Comparison of ENCODE assay signal across 24 cellular contexts in genomic region chr2:219698684-219699439, GRCh38.
DNase-seq lines count a peak whose midpoint lies in the region; ATAC-seq and TF ChIP-seq lines count a peak whose summit lies in the region.
"Had no signal": no experiment of that assay in that cellular context is flagged by ENCODE, and none has a peak within 500 bp of the region (broad histone marks: within the 10 kb centered on the region; RNA-seq: fewer than 3 reads in every experiment).

No MANE protein-coding gene starts in this region.

- H3K27ac Mint-ChIP-seq in CD14-positive monocyte, result no peak overlapping the region
- no peak overlapping the region for H3K27ac Mint-ChIP-seq in activated naive CD8-positive, alpha-beta T cell treated with anti-CD3 and anti-CD28 coated beads, Interleukin-2, amount 50 U/mL, for 24 hours
- H3K27ac Mint-ChIP-seq: activated naive CD4-positive, alpha-beta T cell treated with anti-CD3 and anti-CD28 coated beads, Interleukin-2, amount 50 U/mL, for 24 hours; CD8-positive, alpha-beta T cell; endodermal cell; type B pancreatic cell had no signal

- no peaks in the 10 kb centered on the region for H3K9me3 Mint-ChIP-seq in CD14-positive monocyte
- no peaks in the 10 kb centered on the region for H3K9me3 Mint-ChIP-seq in activated naive CD8-positive, alpha-beta T cell treated with anti-CD3 and anti-CD28 coated beads, Interleukin-2, amount 50 U/mL, for 24 hours
- H3K9me3 Mint-ChIP-seq: activated naive CD4-positive, alpha-beta T cell treated with anti-CD3 and anti-CD28 coated beads, Interleukin-2, amount 50 U/mL, for 24 hours; CD8-positive, alpha-beta T cell; endodermal cell; type B pancreatic cell had no signal

- no peak overlapping the region for H3K4me3 Mint-ChIP-seq in CD14-positive monocyte
- no peak overlapping the region for H3K4me3 Mint-ChIP-seq in activated naive CD8-positive, alpha-beta T cell treated with anti-CD3 and anti-CD28 coated beads, Interleukin-2, amount 50 U/mL, for 24 hours
- H3K4me3 Mint-ChIP-seq: activated naive CD4-positive, alpha-beta T cell treated with anti-CD3 and anti-CD28 coated beads, Interleukin-2, amount 50 U/mL, for 24 hours; CD8-positive, alpha-beta T cell; endodermal cell; type B pancreatic cell had no signal

- 27 to 36% methylated on average over 15 of the region's 15 CpGs for WGBS in esophagus squamous epithelium, 2 donors

- no peak overlapping the region for H3K9ac ChIP-seq in SK-N-MC (ENCODE audit: insufficient read length)

- no peaks in the 10 kb centered on the region for H3K36me3 Mint-ChIP-seq in CD14-positive monocyte
- no peaks in the 10 kb centered on the region for H3K36me3 Mint-ChIP-seq in activated naive CD8-positive, alpha-beta T cell treated with anti-CD3 and anti-CD28 coated beads, Interleukin-2, amount 50 U/mL, for 24 hours (ENCODE audit: low read depth)
- H3K36me3 Mint-ChIP-seq: activated naive CD4-positive, alpha-beta T cell treated with anti-CD3 and anti-CD28 coated beads, Interleukin-2, amount 50 U/mL, for 24 hours; CD8-positive, alpha-beta T cell; type B pancreatic cell had no signal

- peak; percentile 64 for DNase-seq in DMS79 (lab: John Stamatoyannopoulos, UW)
- DNase-seq in Jurkat, Clone E6-1 (ENCODE audit: low read depth, low spot score), result peak; percentile 63
- peak; percentile 16 for DNase-seq in SK-N-MC (ENCODE audit: low read depth, low spot score)
- no peak for DNase-seq in esophagus squamous epithelium (lab: John Stamatoyannopoulos, UW)
- no peak for DNase-seq in ureter (ENCODE audit: low spot score)
- no peak for DNase-seq in CD14-positive monocyte (ENCODE audit: low spot score)
- no peak for DNase-seq in activated naive CD8-positive, alpha-beta T cell treated with anti-CD3 and anti-CD28 coated beads, Interleukin-2, amount 50 U/mL, for 24 hours
- DNase-seq in NCI-H2107 (lab: John Stamatoyannopoulos, UW), result no peak
- DNase-seq: activated CD8-positive, alpha-beta memory T cell treated with anti-CD3 and anti-CD28 coated beads for 24 hours; activated T-cell treated with anti-CD3 and anti-CD28 coated beads, Interleukin-2, amount 50 U/mL, for 48 hours; CD8-positive, alpha-beta T cell; endodermal cell; HCEC 1CT; Kasumi-1; NCI-H1436; NCI-H2227 treated with DMSO at 0.1 percent for 48 hours; spleen; stimulated activated CD4-positive, alpha-beta T cell treated with anti-CD3 and anti-CD28 coated beads, Interleukin-4, amount 100 ng/mL, for 4 hours; stomach had no signal

- intact Hi-C loops in esophagus squamous epithelium (cut with DNase I) (no loop called here), CD14-positive monocyte (cut with micrococcal nuclease) (no loop called here)

- TF ChIP-seq POLR2A in esophagus squamous epithelium (IDR thresholded peaks at IDR 0.05), result no peak

- H3K9me3 ChIP-seq in SK-N-MC (ENCODE audit: low read depth, low read length), result no peaks in the 10 kb centered on the region
- H3K9me3 ChIP-seq in esophagus squamous epithelium, result no peaks in the 10 kb centered on the region
- H3K9me3 ChIP-seq: ascending aorta, spleen, stomach had no signal

- no peaks in the 10 kb centered on the region for H3K4me1 Mint-ChIP-seq in CD14-positive monocyte
- no peaks in the 10 kb centered on the region for H3K4me1 Mint-ChIP-seq in activated naive CD8-positive, alpha-beta T cell treated with anti-CD3 and anti-CD28 coated beads, Interleukin-2, amount 50 U/mL, for 24 hours
- H3K4me1 Mint-ChIP-seq: activated naive CD4-positive, alpha-beta T cell treated with anti-CD3 and anti-CD28 coated beads, Interleukin-2, amount 50 U/mL, for 24 hours had no signal

- no peaks in the 10 kb centered on the region for H3K27me3 ChIP-seq in esophagus squamous epithelium
- H3K27me3 ChIP-seq: ascending aorta had no signal

- H3K4me3 ChIP-seq in Jurkat, Clone E6-1 (ENCODE audit: low read length), result no peak overlapping the region
- H3K4me3 ChIP-seq in SK-N-MC (no peak overlapping the region), esophagus squamous epithelium (no peak overlapping the region)
- H3K4me3 ChIP-seq: ascending aorta, coronary artery, heart right ventricle, spleen, stomach had no signal

- H3K36me3 ChIP-seq in SK-N-MC (ENCODE audit: insufficient read depth, low read length), result no peaks in the 10 kb centered on the region
- H3K36me3 ChIP-seq in esophagus squamous epithelium, result no peaks in the 10 kb centered on the region
- H3K36me3 ChIP-seq: ascending aorta, heart right ventricle, spleen, stomach had no signal

- ATAC-seq in activated naive CD8-positive, alpha-beta T cell treated with anti-CD3 and anti-CD28 coated beads, Interleukin-2, amount 50 U/mL, for 24 hours, result no peak
- ATAC-seq: CD8-positive, alpha-beta T cell had no signal

- peaks cover 6 to 13% (median 8%) of the 10 kb centered on the region in 3 donors for H3K27me3 Mint-ChIP-seq in CD14-positive monocyte (ENCODE audit: low read depth in 3 of 3)
- H3K27me3 Mint-ChIP-seq in activated naive CD8-positive, alpha-beta T cell treated with anti-CD3 and anti-CD28 coated beads, Interleukin-2, amount 50 U/mL, for 24 hours, result peaks cover 34% of the 10 kb centered on the region

- TF ChIP-seq CTCF in esophagus squamous epithelium (IDR thresholded peaks at IDR 0.05) (no peak), CD14-positive monocyte (IDR thresholded peaks at IDR 0.05) (no peak)

- peaks cover 7 to 46% (median 27%) of the 10 kb centered on the region in 3 donors for H3K4me1 ChIP-seq in esophagus squamous epithelium
- H3K4me1 ChIP-seq: spleen had no signal

- H3K27ac ChIP-seq in SK-N-MC (no peak overlapping the region), esophagus squamous epithelium (peak overlapping the region; percentile 40 to 58 (median 44))
- H3K27ac ChIP-seq: ascending aorta, coronary artery, spleen, stomach had no signal

Comparison
In these comparisons a context has a peak if more than half of its experiments do, and no peak if none do; other contexts are left out.
1. DNase-seq: peak in DMS79 (single experiment), Jurkat, Clone E6-1 (single experiment) and SK-N-MC (single experiment); none in esophagus squamous epithelium (single experiment), ureter (single experiment), CD14-positive monocyte (single experiment), activated naive CD8-positive, alpha-beta T cell treated with anti-CD3 and anti-CD28 coated beads, Interleukin-2, amount 50 U/mL, for 24 hours (single experiment) and NCI-H2107 (single experiment).